11 cellular contexts compared by ENCODE assay signal in genomic region chr7:36208997-36209813, GRCh38. TPM values are rescaled to one million over a fixed set of nuclear protein-coding genes. Genes with fewer than 3 reads are reported as not detected.
DNase-seq lines count a peak whose midpoint lies in the region; ATAC-seq, FAIRE-seq and TF ChIP-seq lines count a peak whose summit lies in the region.
"Had no signal": no experiment of that assay in that cellular context is flagged by ENCODE, and none has a peak within 500 bp of the region (broad histone marks: within the 10 kb centered on the region; RNA-seq: fewer than 3 reads in every experiment).

No MANE protein-coding gene starts in this region.

- peak; percentile 35 for DNase-seq in HepG2 (ENCODE audit: low spot score)
- no peak for DNase-seq in right lobe of liver
- no peak for DNase-seq in adrenal gland
- DNase-seq in frontal cortex (ENCODE audit: low spot score in 2 of 2): no peak
- DNase-seq in prostate gland (ENCODE audit: low spot score): no peak
- no peak for DNase-seq in NOMO-1 treated with DMSO at 0.1 percent for 48 hours (lab: John Stamatoyannopoulos, UW; ENCODE audit: unreplicated experiment)
- DNase-seq: lower lobe of right lung, SJCRH30 had no signal

- 98% methylated on average over 6 of the region's 9 CpGs for WGBS in HepG2 (ENCODE audit: low lambda C conversion rate)
- 83% methylated on average over 5 of the region's 9 CpGs for WGBS in right lobe of liver (ENCODE audit: insufficient coverage, low coverage, low lambda C conversion rate, missing lambda C conversion rate)
- 67 to 78% (median 77%) methylated on average over 9 of the region's 9 CpGs for WGBS in adrenal gland, 4 donors
- WGBS in prostate gland: 75% methylated on average over 9 of the region's 9 CpGs

- H3K4me1 ChIP-seq in HepG2 (ENCODE audit: insufficient read depth, low read length) (peaks cover 66% of the 10 kb centered on the region), right lobe of liver (peaks cover 0 to 34% (median 16%) of the 10 kb centered on the region in 4 donors), adrenal gland (replicated peaks in 1 of 2) (peaks cover 14 to 27% of the 10 kb centered on the region in 2 donors), muscle layer of duodenum (ENCODE audit: control insufficient read depth in 1 of 2, insufficient read depth in 2 of 2, low read length in 2 of 2) (peaks cover 24 to 40% of the 10 kb centered on the region in 2 donors), prostate gland (replicated peaks) (peaks cover 7% of the 10 kb centered on the region)
- H3K4me1 ChIP-seq: SJCRH30 had no signal

- FAIRE-seq in HepG2 (lab: Jason Lieb, UNC) (no peak), frontal cortex (lab: Jason Lieb, UNC) (no peak)

- TF ChIP-seq RAD21 in HepG2 (CRISPR knock-in tag; IDR thresholded peaks at IDR 0.05): no peak

- peak; percentile 41 for ATAC-seq in HepG2
- ATAC-seq in right lobe of liver: no peak
- no peak for ATAC-seq in GM18868 (IDR thresholded peaks at IDR 0.05; ENCODE audit: unreplicated experiment)

- peaks cover 18% of the 10 kb centered on the region for H3K79me2 ChIP-seq in HepG2 (ENCODE audit: insufficient read depth, low read length)

- H3K27me3 ChIP-seq in HepG2 (ENCODE audit: control insufficient read depth in 1 of 2, insufficient read depth in 2 of 2, low read length in 2 of 2): no peaks in the 10 kb centered on the region
- no peaks in the 10 kb centered on the region for H3K27me3 ChIP-seq in right lobe of liver
- no peaks in the 10 kb centered on the region for H3K27me3 ChIP-seq in adrenal gland
- H3K27me3 ChIP-seq in muscle layer of duodenum (ENCODE audit: low read depth, low read length): no peaks in the 10 kb centered on the region
- H3K27me3 ChIP-seq in prostate gland (replicated peaks; ENCODE audit: insufficient read depth): no peaks in the 10 kb centered on the region
- H3K27me3 ChIP-seq: brain microvascular endothelial cell, SJCRH30 had no signal

- no peaks in the 10 kb centered on the region for H3K9me3 ChIP-seq in HepG2 (ENCODE audit: low read length)
- no peaks in the 10 kb centered on the region for H3K9me3 ChIP-seq in right lobe of liver
- H3K9me3 ChIP-seq in adrenal gland (replicated peaks in 1 of 3): no peaks in the 10 kb centered on the region
- H3K9me3 ChIP-seq in muscle layer of duodenum (ENCODE audit: control insufficient read depth in 1 of 2, low read length in 2 of 2): no peaks in the 10 kb centered on the region
- H3K9me3 ChIP-seq in prostate gland: no peaks in the 10 kb centered on the region
- H3K9me3 ChIP-seq: lower lobe of right lung, SJCRH30 had no signal

- H2AFZ ChIP-seq in HepG2 (ENCODE audit: low read length): no peak overlapping the region

- no peak for TF ChIP-seq CTCF in HepG2 (CRISPR knock-in tag; IDR thresholded peaks at IDR 0.05)
- TF ChIP-seq CTCF in right lobe of liver (IDR thresholded peaks at IDR 0.05): no peak
- no peak for TF ChIP-seq CTCF in adrenal gland (IDR thresholded peaks at IDR 0.05)
- no peak for TF ChIP-seq CTCF in prostate gland (IDR thresholded peaks at IDR 0.05)

- H3K36me3 ChIP-seq in HepG2 (replicated peaks in 1 of 2; ENCODE audit: control insufficient read depth in 1 of 2, insufficient read depth in 2 of 2, low read length in 2 of 2) (no peaks in the 10 kb centered on the region), right lobe of liver (no peaks in the 10 kb centered on the region), adrenal gland (replicated peaks in 1 of 2) (no peaks in the 10 kb centered on the region), muscle layer of duodenum (ENCODE audit: control insufficient read depth in 1 of 2, insufficient read depth in 2 of 2, low read length in 2 of 2) (no peaks in the 10 kb centered on the region), prostate gland (no peaks in the 10 kb centered on the region)
- H3K36me3 ChIP-seq: brain microvascular endothelial cell, lower lobe of right lung, SJCRH30 had no signal

- BruUV-seq in HepG2 (replicated peaks; lab: Mats Ljungman, UMichigan): no TSS peak

- H3K4me3 ChIP-seq in HepG2 (replicated peaks in 1 of 3; ENCODE audit: insufficient read depth in 1 of 3, low read depth in 2 of 3, low read length in 3 of 3) (no peak overlapping the region), right lobe of liver (no peak overlapping the region), adrenal gland (no peak overlapping the region), muscle layer of duodenum (ENCODE audit: low read depth in 1 of 2, low read length in 2 of 2) (peak overlapping the region in 1 of 2 donors; percentile 3), prostate gland (no peak overlapping the region)
- H3K4me3 ChIP-seq: lower lobe of right lung, SJCRH30 had no signal

- H4K20me1 ChIP-seq in HepG2 (ENCODE audit: insufficient read depth, low read length): no peaks in the 10 kb centered on the region

- in situ Hi-C loops in HepG2 (cut with HindIII; ENCODE audit: extremely low pct_ligation_motif_present, low pct_unique_long_range_greater_than_20kb): no loop called here

- intact Hi-C loops in HepG2 (cut with micrococcal nuclease; ENCODE audit: unreplicated experiment): no loop called here
- intact Hi-C loops in right lobe of liver (cut with DNase I): no loop called here
- intact Hi-C loops in adrenal gland (cut with DNase I): no loop called here
- intact Hi-C loops in prostate gland (cut with DNase I): loop anchor here (5.0 kb wide), 2 partner anchors 57 to 68 kb away; partner anchors contain the start of gene EEPD1

- H3K27ac ChIP-seq in HepG2 (ENCODE audit: extremely low read length, insufficient read depth, low read length) (no peak overlapping the region), right lobe of liver (no peak overlapping the region), adrenal gland (peak overlapping the region in 3 of 5 donors; percentile 11 to 81 (median 51)), muscle layer of duodenum (ENCODE audit: low read length) (peak overlapping the region; percentile 85), prostate gland (peak overlapping the region in 1 of 2 donors; percentile 31)
- H3K27ac ChIP-seq: lower lobe of right lung, SJCRH30 had no signal

- CTCF ChIA-PET in HepG2 (lab: Yijun Ruan, JAX; ENCODE audit: low intra/inter-chr PET ratio, low total read pairs): no interaction called here

- TF ChIP-seq EP300 in HepG2 (IDR thresholded peaks at IDR 0.05; ENCODE audit: low read depth in 2 of 2, low read length in 2 of 2) (no peak), HepG2 (CRISPR knock-in tag; IDR thresholded peaks at IDR 0.05; ENCODE audit: borderline replicate concordance) (no peak)

- POLR2A ChIA-PET in HepG2 (lab: Yijun Ruan, JAX): no interaction called here

- no peak overlapping the region for H3K9ac ChIP-seq in HepG2 (ENCODE audit: insufficient read depth, low read depth, low read length)

- H3K4me2 ChIP-seq in HepG2 (ENCODE audit: low read depth, low read length): no peak overlapping the region

- TF ChIP-seq POLR2A in HepG2 (IDR thresholded peaks at IDR 0.05; ENCODE audit: insufficient read depth in 1 of 2, low read depth in 2 of 2, low read length in 2 of 2) (no peak), right lobe of liver (IDR thresholded peaks at IDR 0.05) (no peak), adrenal gland (IDR thresholded peaks at IDR 0.05) (no peak), prostate gland (IDR thresholded peaks at IDR 0.05) (no peak)

TF ChIP-seq in HepG2, 621 proteins besides CTCF, POLR2A, EP300 and RAD21 (continues in another document):
- TF ChIP-seq CBX1 (IDR thresholded peaks at IDR 0.05; ENCODE audit: low read depth): no peak

RNA-seq across cellular contexts. Expression of gene EEPD1, which starts 56.2 kb away (rescaled TPM):
- total RNA-seq in HepG2 (2016; rRNA removed; fragmentation: Illumina TruSeq; extraction: Trizol): 10.0 and 10.1 TPM in 2 replicates
- total RNA-seq in HepG2 (2016; cell fraction: cytosol; rRNA removed; fragmentation: Illumina TruSeq; extraction: Trizol; ENCODE audit: low read depth): 2.6 and 4.1 TPM in 2 replicates
- 6.6 and 8.8 TPM in 2 replicates for total RNA-seq in HepG2 (2016; cell fraction: insoluble cytoplasmic fraction; rRNA removed; fragmentation: Illumina TruSeq; extraction: Trizol)
- 4.1 and 4.5 TPM in 2 replicates for total RNA-seq in HepG2 (2016; cell fraction: membrane; rRNA removed; fragmentation: Illumina TruSeq; extraction: Trizol)
- total RNA-seq in HepG2 (2016; cell fraction: nucleus; rRNA removed; fragmentation: Illumina TruSeq; extraction: Trizol): 8.1 and 10.7 TPM in 2 replicates
- polyA plus RNA-seq in HepG2 (2011; rRNA removed): 16.4 and 18.4 TPM in 2 replicates
- polyA plus RNA-seq in HepG2 (2011; cell fraction: cytosol; rRNA removed): 13.7 and 15.2 TPM in 2 replicates
- polyA plus RNA-seq in HepG2 (2011; cell fraction: nucleus; rRNA removed): 36.9 and 55.6 TPM in 2 replicates
- polyA plus RNA-seq in HepG2 (2012): 17.7 and 30.3 TPM in 2 replicates
- 1.3 and 1.6 TPM in 2 replicates for polyA plus RNA-seq in HepG2 (2016; cell fraction: cytosol; fragmentation: Illumina TruSeq; extraction: Trizol; ENCODE audit: low read depth)
- 9.2 and 12.3 TPM in 2 replicates for polyA plus RNA-seq in HepG2 (2016; cell fraction: insoluble cytoplasmic fraction; fragmentation: Illumina TruSeq; extraction: Trizol; ENCODE audit: low read depth)
- 2.9 and 3.7 TPM in 2 replicates for polyA plus RNA-seq in HepG2 (2016; cell fraction: membrane; fragmentation: Illumina TruSeq; extraction: Trizol; ENCODE audit: low read depth)
- polyA plus RNA-seq in HepG2 (2016; cell fraction: nucleus; fragmentation: Illumina TruSeq; extraction: Trizol; ENCODE audit: insufficient read depth, low read depth): 36.8 and 40.3 TPM in 2 replicates
- polyA minus RNA-seq in HepG2 (2011; rRNA and poly(A)+ RNA removed; ENCODE audit: low replicate concordance): 1.7 and 22.0 TPM in 2 replicates
- 6.0 and 8.7 TPM in 2 replicates for polyA minus RNA-seq in HepG2 (2011; cell fraction: cytosol; rRNA and poly(A)+ RNA removed)
- 31.8 and 34.1 TPM in 2 replicates for polyA minus RNA-seq in HepG2 (2011; cell fraction: nucleus; rRNA and poly(A)+ RNA removed)
- 10 to 100 TPM in 4 of 6 experiments, 1 to 10 TPM in 2; 5.9 to 18.6 (median 10.6) TPM for total RNA-seq in right lobe of liver
- total RNA-seq in adrenal gland: 10 to 100 TPM in 3 of 8 donors, 1 to 10 TPM in 5; 7.4 to 14.5 (median 8.3) TPM
- 10 to 100 TPM; 10.1 to 29.0 (median 19.2) TPM for polyA plus RNA-seq in adrenal gland
- total RNA-seq in frontal cortex: 13.9 TPM
- total RNA-seq in prostate gland: 10 to 100 TPM; 21.9 to 30.1 TPM

Comparison
In these comparisons a context has a peak if more than half of its experiments do, and no peak if none do; other contexts are left out.
1. H3K27ac ChIP-seq: peak in adrenal gland (3 of 5) and muscle layer of duodenum (single experiment); none in HepG2 (single experiment) and right lobe of liver (0 of 3).